20 cellular contexts compared by ENCODE assay signal in the genomic region with DNA sequence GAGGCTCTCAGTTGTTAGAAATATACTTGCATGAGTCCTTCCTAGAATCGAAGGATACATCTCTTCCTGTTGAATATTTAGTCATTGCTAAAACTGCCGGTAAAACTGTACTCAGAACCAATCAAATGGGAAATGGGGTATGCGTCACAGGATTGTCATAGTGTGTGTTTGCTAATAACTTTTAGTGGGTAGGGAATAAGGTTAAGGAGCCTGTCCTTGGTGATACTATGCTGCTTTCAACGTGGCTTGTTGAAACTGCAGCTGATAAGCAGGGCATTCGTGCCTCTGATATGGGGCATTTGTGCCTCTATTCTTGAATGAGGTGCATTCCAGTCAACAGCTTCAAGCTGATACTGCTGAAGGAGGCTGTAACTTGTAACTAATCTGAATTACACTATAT. TPM values are rescaled to one million over a fixed set of nuclear protein-coding genes. Genes with fewer than 3 reads are reported as not detected.
DNase-seq lines count a peak whose midpoint lies in the region; ATAC-seq and TF ChIP-seq lines count a peak whose summit lies in the region.
"Had no signal": no experiment of that assay in that cellular context is flagged by ENCODE, and none has a peak within 500 bp of the region (broad histone marks: within the 10 kb centered on the region; RNA-seq: fewer than 3 reads in every experiment).

No MANE protein-coding gene starts in this region.

- H3K9me3 Mint-ChIP-seq in stimulated activated naive CD8-positive, alpha-beta T cell treated with anti-CD3 and anti-CD28 coated beads, Interleukin-15, Interleukin-2, amounts not matched to agents 100 ng/mL and 50 ng/mL, for 24 hours: no peaks in the 10 kb centered on the region
- no peaks in the 10 kb centered on the region for H3K9me3 Mint-ChIP-seq in stimulated activated naive CD8-positive, alpha-beta T cell treated with anti-CD3 and anti-CD28 coated beads, Interleukin-15, amount 100 ng/mL, for 72 hours
- no peaks in the 10 kb centered on the region for H3K9me3 Mint-ChIP-seq in activated CD4-positive, alpha-beta memory T cell treated with anti-CD3 and anti-CD28 coated beads, Interleukin-2, amount 10 ng/mL, durations not matched to agents 7 days and 5 days
- H3K9me3 Mint-ChIP-seq: activated naive CD4-positive, alpha-beta T cell treated with anti-CD3 and anti-CD28 coated beads, Interleukin-2, amount 50 U/mL, for 24 hours; GM23338; IgD-negative memory B cell had no signal

- peak overlapping the region; percentile 3 for H3K27ac Mint-ChIP-seq in stimulated activated naive CD8-positive, alpha-beta T cell treated with anti-CD3 and anti-CD28 coated beads, Interleukin-15, Interleukin-2, amounts not matched to agents 100 ng/mL and 50 ng/mL, for 24 hours
- H3K27ac Mint-ChIP-seq in stimulated activated naive CD8-positive, alpha-beta T cell treated with anti-CD3 and anti-CD28 coated beads, Interleukin-15, amount 100 ng/mL, for 72 hours: no peak overlapping the region
- peak overlapping the region; percentile 23 for H3K27ac Mint-ChIP-seq in activated CD4-positive, alpha-beta memory T cell treated with anti-CD3 and anti-CD28 coated beads, Interleukin-2, amount 10 ng/mL, durations not matched to agents 7 days and 5 days
- H3K27ac Mint-ChIP-seq: activated naive CD4-positive, alpha-beta T cell treated with anti-CD3 and anti-CD28 coated beads, Interleukin-2, amount 50 U/mL, for 24 hours; GM23338; IgD-negative memory B cell had no signal

- TF ChIP-seq CTCF in fibroblast of the aortic adventitia (IDR thresholded peaks at IDR 0.05; ENCODE audit: insufficient read depth, low read length): no peak

- ATAC-seq in stimulated activated naive CD8-positive, alpha-beta T cell treated with anti-CD3 and anti-CD28 coated beads, Interleukin-15, amount 100 ng/mL, for 72 hours: no peak
- ATAC-seq in GM19467 (IDR thresholded peaks at IDR 0.05; ENCODE audit: unreplicated experiment) (no peak), HG03565 (IDR thresholded peaks at IDR 0.05; ENCODE audit: unreplicated experiment) (no peak), HG03469 (IDR thresholded peaks at IDR 0.05; ENCODE audit: unreplicated experiment) (no peak)
- ATAC-seq: GM12878, GM23338 had no signal

- no peak overlapping the region for H3K4me3 ChIP-seq in fibroblast of the aortic adventitia (ENCODE audit: low read depth, low read length)
- H3K4me3 ChIP-seq: GM12878, GM23338, SJCRH30 had no signal

- H3K36me3 Mint-ChIP-seq in stimulated activated naive CD8-positive, alpha-beta T cell treated with anti-CD3 and anti-CD28 coated beads, Interleukin-15, Interleukin-2, amounts not matched to agents 100 ng/mL and 50 ng/mL, for 24 hours (ENCODE audit: low read depth): peaks cover 14% of the 10 kb centered on the region
- peaks cover 10% of the 10 kb centered on the region for H3K36me3 Mint-ChIP-seq in activated CD4-positive, alpha-beta memory T cell treated with anti-CD3 and anti-CD28 coated beads, Interleukin-2, amount 10 ng/mL, durations not matched to agents 7 days and 5 days (ENCODE audit: low read depth)

- DNase-seq in stimulated activated naive CD8-positive, alpha-beta T cell treated with anti-CD3 and anti-CD28 coated beads, Interleukin-15, amount 100 ng/mL, for 72 hours: no peak
- no peak for DNase-seq in activated CD4-positive, alpha-beta memory T cell treated with anti-CD3 and anti-CD28 coated beads, Interleukin-2, amount 10 ng/mL, durations not matched to agents 7 days and 5 days
- DNase-seq in fibroblast of the aortic adventitia (ENCODE audit: low read depth): peak; percentile 49
- no peak for DNase-seq in occipital lobe (lab: John Stamatoyannopoulos, UW)
- DNase-seq: activated CD4-positive, CD25-positive, alpha-beta regulatory T cell; brain microvascular endothelial cell; Caco-2; GDM1; NCI-H187; NCI-H446 treated with DMSO at 0.1 percent for 48 hours; SJCRH30; substantia nigra had no signal

- peaks cover 13% of the 10 kb centered on the region for H3K4me1 Mint-ChIP-seq in stimulated activated naive CD8-positive, alpha-beta T cell treated with anti-CD3 and anti-CD28 coated beads, Interleukin-15, Interleukin-2, amounts not matched to agents 100 ng/mL and 50 ng/mL, for 24 hours (ENCODE audit: low read depth)
- peaks cover 9% of the 10 kb centered on the region for H3K4me1 Mint-ChIP-seq in stimulated activated naive CD8-positive, alpha-beta T cell treated with anti-CD3 and anti-CD28 coated beads, Interleukin-15, amount 100 ng/mL, for 72 hours
- H3K4me1 Mint-ChIP-seq in activated CD4-positive, alpha-beta memory T cell treated with anti-CD3 and anti-CD28 coated beads, Interleukin-2, amount 10 ng/mL, durations not matched to agents 7 days and 5 days: peaks cover 28% of the 10 kb centered on the region
- H3K4me1 Mint-ChIP-seq: GM23338 had no signal

- POLR2A ChIA-PET in activated CD4-positive, alpha-beta memory T cell treated with anti-CD3 and anti-CD28 coated beads, Interleukin-2, amount 10 ng/mL, durations not matched to agents 7 days and 5 days (lab: Charles Lee): no interaction called here

- no peaks in the 10 kb centered on the region for H3K27me3 Mint-ChIP-seq in stimulated activated naive CD8-positive, alpha-beta T cell treated with anti-CD3 and anti-CD28 coated beads, Interleukin-15, Interleukin-2, amounts not matched to agents 100 ng/mL and 50 ng/mL, for 24 hours
- no peaks in the 10 kb centered on the region for H3K27me3 Mint-ChIP-seq in stimulated activated naive CD8-positive, alpha-beta T cell treated with anti-CD3 and anti-CD28 coated beads, Interleukin-15, amount 100 ng/mL, for 72 hours
- no peaks in the 10 kb centered on the region for H3K27me3 Mint-ChIP-seq in activated CD4-positive, alpha-beta memory T cell treated with anti-CD3 and anti-CD28 coated beads, Interleukin-2, amount 10 ng/mL, durations not matched to agents 7 days and 5 days
- H3K27me3 Mint-ChIP-seq: activated naive CD4-positive, alpha-beta T cell treated with anti-CD3 and anti-CD28 coated beads, Interleukin-2, amount 50 U/mL, for 24 hours; IgD-negative memory B cell had no signal

- H3K4me3 Mint-ChIP-seq in stimulated activated naive CD8-positive, alpha-beta T cell treated with anti-CD3 and anti-CD28 coated beads, Interleukin-15, Interleukin-2, amounts not matched to agents 100 ng/mL and 50 ng/mL, for 24 hours: no peak overlapping the region
- no peak overlapping the region for H3K4me3 Mint-ChIP-seq in stimulated activated naive CD8-positive, alpha-beta T cell treated with anti-CD3 and anti-CD28 coated beads, Interleukin-15, amount 100 ng/mL, for 72 hours
- H3K4me3 Mint-ChIP-seq in activated CD4-positive, alpha-beta memory T cell treated with anti-CD3 and anti-CD28 coated beads, Interleukin-2, amount 10 ng/mL, durations not matched to agents 7 days and 5 days: no peak overlapping the region
- H3K4me3 Mint-ChIP-seq: activated naive CD4-positive, alpha-beta T cell treated with anti-CD3 and anti-CD28 coated beads, Interleukin-2, amount 50 U/mL, for 24 hours; GM23338; IgD-negative memory B cell had no signal

- CTCF ChIA-PET in activated CD4-positive, alpha-beta memory T cell treated with anti-CD3 and anti-CD28 coated beads, Interleukin-2, amount 10 ng/mL, durations not matched to agents 7 days and 5 days (lab: Charles Lee): interaction anchor here (0.7 kb wide), 1 partner anchor 13 kb away, joined by 3 read pairs; no protein-coding TSS in a partner anchor

RNA-seq across cellular contexts. Expression of gene HABP4, which starts 26.6 kb away (rescaled TPM):
- total RNA-seq in activated CD4-positive, alpha-beta memory T cell treated with anti-CD3 and anti-CD28 coated beads, Interleukin-2, amount 10 ng/mL, durations not matched to agents 7 days and 5 days: 10 to 100 TPM; 13.1 to 14.1 TPM
- total RNA-seq in fibroblast of the aortic adventitia (ENCODE audit: low replicate concordance): 16.7 and 27.6 TPM in 2 replicates
- total RNA-seq in occipital lobe: 10.5 TPM

RNA-seq across cellular contexts. Expression of gene ZNF367, which starts 58.4 kb away (rescaled TPM):
- 10 to 100 TPM; 27.7 to 28.7 TPM for total RNA-seq in activated CD4-positive, alpha-beta memory T cell treated with anti-CD3 and anti-CD28 coated beads, Interleukin-2, amount 10 ng/mL, durations not matched to agents 7 days and 5 days
- 0.33 and 31.3 TPM in 2 replicates for total RNA-seq in fibroblast of the aortic adventitia (ENCODE audit: low replicate concordance)
- total RNA-seq in occipital lobe: 3.3 TPM

Comparison
In these comparisons a context has a peak if more than half of its experiments do, and no peak if none do; other contexts are left out.
1. H3K27ac Mint-ChIP-seq: peak in stimulated activated naive CD8-positive, alpha-beta T cell treated with anti-CD3 and anti-CD28 coated beads, Interleukin-15, Interleukin-2, amounts not matched to agents 100 ng/mL and 50 ng/mL, for 24 hours (single experiment) and activated CD4-positive, alpha-beta memory T cell treated with anti-CD3 and anti-CD28 coated beads, Interleukin-2, amount 10 ng/mL, durations not matched to agents 7 days and 5 days (single experiment); none in stimulated activated naive CD8-positive, alpha-beta T cell treated with anti-CD3 and anti-CD28 coated beads, Interleukin-15, amount 100 ng/mL, for 72 hours (0 of 2).